ENCODE assay signal across 20 cellular contexts in genomic region chr9:93898502-93899426, GRCh38. TPM values are rescaled to one million over a fixed set of nuclear protein-coding genes. Genes with fewer than 3 reads are reported as not detected.
DNase-seq lines count a peak whose midpoint lies in the region; ATAC-seq and TF ChIP-seq lines count a peak whose summit lies in the region.
"Had no signal": no experiment of that assay in that cellular context is flagged by ENCODE, and none has a peak within 500 bp of the region (broad histone marks: within the 10 kb centered on the region; RNA-seq: fewer than 3 reads in every experiment).

No MANE protein-coding gene starts in this region.

- H3K36me3 ChIP-seq in breast epithelium (no peaks in the 10 kb centered on the region), H7 (replicated peaks; ENCODE audit: control insufficient read depth, insufficient read depth, low read length) (no peaks in the 10 kb centered on the region), gastrocnemius medialis (no peaks in the 10 kb centered on the region)
- H3K36me3 ChIP-seq: neural progenitor cell, uterus had no signal

- no peaks in the 10 kb centered on the region for H3K9me3 Mint-ChIP-seq in MCF 10A (ENCODE audit: unreplicated experiment)
- H3K9me3 Mint-ChIP-seq: effector memory CD8-positive, alpha-beta T cell; neural progenitor cell had no signal

- H3K9me3 ChIP-seq in breast epithelium (peaks cover 0 to 2% of the 10 kb centered on the region in 2 donors), gastrocnemius medialis (no peaks in the 10 kb centered on the region)
- H3K9me3 ChIP-seq: uterus had no signal

- peak; percentile 7 to 33 for DNase-seq in breast epithelium (ENCODE audit: low spot score in 2 of 2)
- no peak for DNase-seq in MCF 10A (ENCODE audit: unreplicated experiment)
- DNase-seq in H7, result peak; percentile 48
- DNase-seq in coronary artery (ENCODE audit: low spot score), result peak; percentile 54
- DNase-seq in stimulated activated CD8-positive, alpha-beta memory T cell treated with anti-CD3 and anti-CD28 coated beads, Interleukin-4, amount 100 ng/mL, for 48 hours, result peak; percentile 19
- no peak for DNase-seq in C1 segment of cervical spinal cord (lab: John Stamatoyannopoulos, UW)
- no peak for DNase-seq in gastrocnemius medialis
- DNase-seq: activated CD4-positive, alpha-beta T cell treated with anti-CD3 and anti-CD28 coated beads, Interleukin-2, amount 50 U/mL, for 4 hours; AML-193; caudate nucleus; DMS153; effector memory CD8-positive, alpha-beta T cell; NCI-H2171; RPMI8226; stimulated activated CD4-positive, alpha-beta T cell treated with anti-CD3 and anti-CD28 coated beads, Interleukin-4, amount 100 ng/mL, for 24 hours; T-helper 9 cell had no signal

- no peak for ATAC-seq in HG03469 (IDR thresholded peaks at IDR 0.05; ENCODE audit: unreplicated experiment)
- ATAC-seq in gastrocnemius medialis, result no peak
- ATAC-seq: effector memory CD8-positive, alpha-beta T cell had no signal

- no peak for TF ChIP-seq POLR2A in breast epithelium (IDR thresholded peaks at IDR 0.05)
- no peak for TF ChIP-seq POLR2A in gastrocnemius medialis (IDR thresholded peaks at IDR 0.05)

- H3K36me3 Mint-ChIP-seq in MCF 10A (ENCODE audit: insufficient read depth, unreplicated experiment), result no peaks in the 10 kb centered on the region
- H3K36me3 Mint-ChIP-seq: neural progenitor cell had no signal

- H3K4me3 ChIP-seq in breast epithelium (no peak overlapping the region), H7 (ENCODE audit: insufficient read depth, low read depth, low read length) (no peak overlapping the region), coronary artery (no peak overlapping the region), gastrocnemius medialis (no peak overlapping the region)
- H3K4me3 ChIP-seq: neural progenitor cell, uterus had no signal

- H3K27ac Mint-ChIP-seq in MCF 10A (ENCODE audit: low read depth, unreplicated experiment), result no peak overlapping the region
- H3K27ac Mint-ChIP-seq: effector memory CD8-positive, alpha-beta T cell; memory B cell; neural progenitor cell had no signal

- POLR2A ChIA-PET in MCF 10A (lab: Yijun Ruan, JAX), result no interaction called here

- in situ Hi-C loops in gastrocnemius medialis (cut with MboI; ENCODE audit: low sequenced_read_pairs in 4 of 4), result no loop called here

- TF ChIP-seq CTCF in breast epithelium (IDR thresholded peaks at IDR 0.05) (no peak), MCF 10A (IDR thresholded peaks at IDR 0.05; ENCODE audit: unreplicated experiment) (no peak), coronary artery (IDR thresholded peaks at IDR 0.05) (no peak), gastrocnemius medialis (IDR thresholded peaks at IDR 0.05 in 4 of 5, conservative IDR thresholded peaks at IDR 0.05 in 1 of 5) (no peak)

- no peak overlapping the region for H3K4me3 Mint-ChIP-seq in MCF 10A (ENCODE audit: unreplicated experiment)
- H3K4me3 Mint-ChIP-seq: effector memory CD8-positive, alpha-beta T cell; memory B cell; neural progenitor cell had no signal

- no peaks in the 10 kb centered on the region for H3K4me1 Mint-ChIP-seq in MCF 10A (ENCODE audit: insufficient read depth, unreplicated experiment)
- H3K4me1 Mint-ChIP-seq: neural progenitor cell had no signal

- H3K4me1 ChIP-seq in breast epithelium (no peaks in the 10 kb centered on the region), gastrocnemius medialis (no peaks in the 10 kb centered on the region)
- H3K4me1 ChIP-seq: uterus had no signal

- H3K27me3 ChIP-seq in breast epithelium (no peaks in the 10 kb centered on the region), H7 (ENCODE audit: control insufficient read depth, insufficient read depth, low read length) (no peaks in the 10 kb centered on the region), gastrocnemius medialis (no peaks in the 10 kb centered on the region)
- H3K27me3 ChIP-seq: neural progenitor cell, uterus had no signal

- CTCF ChIA-PET in MCF 10A (lab: Yijun Ruan, JAX), result no interaction called here

- H3K27ac ChIP-seq in breast epithelium (no peak overlapping the region), coronary artery (no peak overlapping the region), gastrocnemius medialis (no peak overlapping the region)
- H3K27ac ChIP-seq: neural progenitor cell, uterus had no signal

- peaks cover 18% of the 10 kb centered on the region for H3K27me3 Mint-ChIP-seq in MCF 10A (ENCODE audit: insufficient read depth, unreplicated experiment)

- intact Hi-C loops in breast epithelium (cut with DNase I; ENCODE audit: low total_unique reads) (no loop called here), MCF 10A (cut with micrococcal nuclease) (no loop called here), gastrocnemius medialis (cut with DNase I; ENCODE audit: low total_unique reads) (no loop called here)

- BruUV-seq in MCF 10A (replicated peaks; lab: Mats Ljungman, UMichigan), result no TSS peak

RNA-seq across cellular contexts. Expression of gene BARX1, which starts 56.4 kb away (rescaled TPM):
- 1 to 10 TPM in 2 of 3 donors, not detected in 1; 2.6 to 2.9 TPM for total RNA-seq in breast epithelium
- 0.23 TPM in 1 of 2 replicates, not detected in the other for total RNA-seq in MCF 10A (2022)
- 79.7 and 80.4 TPM in 2 replicates for total RNA-seq in H7 (2014; rRNA removed; shearing (Covaris generic))
- total RNA-seq in gastrocnemius medialis, result not detected

Comparison
In these comparisons a context has a peak if more than half of its experiments do, and no peak if none do; other contexts are left out.
1. DNase-seq: peak in breast epithelium (2 of 2), H7 (single experiment), coronary artery (single experiment) and stimulated activated CD8-positive, alpha-beta memory T cell treated with anti-CD3 and anti-CD28 coated beads, Interleukin-4, amount 100 ng/mL, for 48 hours (single experiment); none in MCF 10A (single experiment), C1 segment of cervical spinal cord (0 of 14) and gastrocnemius medialis (0 of 2).
2. RNA of gene BARX1, which starts 56.4 kb away (total RNA-seq): 79.7 to 80.4 TPM in H7; 2.6 to 2.9 TPM in breast epithelium, 0.23 TPM in MCF 10A and not detected in gastrocnemius medialis; every median in the first group is over 10 times any median in the second.